Comparison of ENCODE assay signal across 2 cellular contexts in genomic region chr20:58634818-58635665, GRCh38.
TF ChIP-seq lines count a peak whose summit lies in the region.

No MANE protein-coding gene starts in this region.

TF ChIP-seq in IMR-90, 13 proteins besides CTCF, POLR2A, EP300 and RAD21:
- no peak for TF ChIP-seq USF2 (IDR thresholded peaks at IDR 0.05; ENCODE audit: low read depth, low read length)
- TF ChIP-seq SMC3 (IDR thresholded peaks at IDR 0.05; ENCODE audit: low read depth, low read length) = no peak
- TF ChIP-seq MAFK (IDR thresholded peaks at IDR 0.05; ENCODE audit: low read depth, low read length) = no peak
- TF ChIP-seq ELK1 (IDR thresholded peaks at IDR 0.05; ENCODE audit: borderline replicate concordance, low read depth, low read length) = no peak
- no peak; the same call in 1 of the 2 replicates for TF ChIP-seq MAZ (IDR thresholded peaks at IDR 0.05; ENCODE audit: borderline replicate concordance, low read depth, low read length)
- no peak for TF ChIP-seq FOS (IDR thresholded peaks at IDR 0.05; ENCODE audit: low read depth, low read length)
- TF ChIP-seq RFX5 (IDR thresholded peaks at IDR 0.05; ENCODE audit: low read depth, low read length) = no peak
- no peak for TF ChIP-seq BHLHE40 (IDR thresholded peaks at IDR 0.05; ENCODE audit: low read depth, low read length)
- TF ChIP-seq RCOR1 (IDR thresholded peaks at IDR 0.05; ENCODE audit: insufficient replicate concordance, low read length) = no peak
- TF ChIP-seq CHD1 (IDR thresholded peaks at IDR 0.05; ENCODE audit: low read depth, low read length) = no peak
- no peak for TF ChIP-seq MXI1 (IDR thresholded peaks at IDR 0.05; ENCODE audit: borderline replicate concordance, low read depth, low read length)
- TF ChIP-seq CEBPB (IDR thresholded peaks at IDR 0.05; ENCODE audit: low read depth, low read length) = no peak
- TF ChIP-seq NFE2L2 (IDR thresholded peaks at IDR 0.05; ENCODE audit: low read depth, low read length) = no peak
TF ChIP-seq in IMR-90: peak in this region for 0.

TF ChIP-seq in SK-N-SH, 30 proteins besides CTCF, POLR2A, EP300 and RAD21:
- no peak for TF ChIP-seq MXI1 (IDR thresholded peaks at IDR 0.05; ENCODE audit: low read depth, low read length)
- no peak for TF ChIP-seq YY1 (IDR thresholded peaks at IDR 0.05; ENCODE audit: low read depth)
- TF ChIP-seq FOSL2 (IDR thresholded peaks at IDR 0.05; ENCODE audit: borderline replicate concordance, low read depth) = no peak
- TF ChIP-seq ZBTB33 (IDR thresholded peaks at IDR 0.05; ENCODE audit: borderline replicate concordance, low read depth) = no peak
- TF ChIP-seq FOXJ3 (CRISPR knock-in tag; IDR thresholded peaks at IDR 0.05) = no peak
- TF ChIP-seq SIN3A (IDR thresholded peaks at IDR 0.05; ENCODE audit: borderline replicate concordance, low read depth, low read length) = no peak
- TF ChIP-seq MEF2A (IDR thresholded peaks at IDR 0.05; ENCODE audit: borderline replicate concordance, low read depth) = no peak
- no peak for TF ChIP-seq GABPA (IDR thresholded peaks at IDR 0.05; ENCODE audit: low read depth)
- TF ChIP-seq ELF1 (IDR thresholded peaks at IDR 0.05) = no peak
- TF ChIP-seq RXRA (IDR thresholded peaks at IDR 0.05; ENCODE audit: borderline replicate concordance, low read depth) = no peak
- no peak for TF ChIP-seq TEAD4 (IDR thresholded peaks at IDR 0.05; ENCODE audit: borderline replicate concordance, insufficient read depth)
- no peak for TF ChIP-seq TAF1 (IDR thresholded peaks at IDR 0.05; ENCODE audit: borderline replicate concordance, low read depth, low read length)
TF ChIP-seq in SK-N-SH: peak in this region for 0.
